41 cellular contexts compared by ENCODE assay signal in genomic region chr4:123090886-123091285, GRCh38.
"Had no signal": no experiment of that assay in that cellular context is flagged by ENCODE, and none has a peak within 500 bp of the region (broad histone marks: within the 10 kb centered on the region; RNA-seq: fewer than 3 reads in every experiment).

No MANE protein-coding gene starts in this region.

- H3K27ac Mint-ChIP-seq: activated CD4-positive, alpha-beta memory T cell treated with anti-CD3 and anti-CD28 coated beads, Interleukin-2, amount 10 ng/mL, durations not matched to agents 7 days and 5 days; activated CD4-positive, alpha-beta T cell treated with anti-CD3 and anti-CD28 coated beads for 36 hours; activated CD4-positive, alpha-beta T cell treated with anti-CD3 and anti-CD28 coated beads, Interleukin-2, amount 10 ng/mL, durations not matched to agents 7 days and 5 days; activated CD8-positive, alpha-beta memory T cell treated with anti-CD3 and anti-CD28 coated beads, Interleukin-2, amount 10 ng/mL, durations not matched to agents 7 days and 5 days; activated CD8-positive, alpha-beta T cell treated with anti-CD3 and anti-CD28 coated beads, Interleukin-2, amount 10 ng/mL, durations not matched to agents 7 days and 5 days; activated naive CD4-positive, alpha-beta T cell treated with anti-CD3 and anti-CD28 coated beads for 36 hours; activated naive CD4-positive, alpha-beta T cell treated with anti-CD3 and anti-CD28 coated beads, Interleukin-2, amount 50 U/mL, for 72 hours; activated naive CD8-positive, alpha-beta T cell treated with anti-CD3 and anti-CD28 coated beads for 36 hours; activated T-cell treated with anti-CD3 and anti-CD28 coated beads, Interleukin-2, amount 50 U/mL, for 24 hours; activated T-cell treated with anti-CD3 and anti-CD28 coated beads, Interleukin-2, amount 50 U/mL, for 72 hours; activated T-helper 1 cell treated with anti-CD3 and anti-CD28 coated beads, Interleukin-12 subunit alpha, Interleukin-12 subunit beta, Interleukin-2, Interleukin-4 antibody, amounts not matched to agents 30 ng/mL and 10 ng/mL and 1 ng/mL, durations not matched to agents 14 hours and 24 hours and 36 hours; activated T-helper 17 cell treated with anti-CD3 and anti-CD28 coated beads, Interleukin-2, amount 50 U/mL, for 72 hours; T-helper 1 cell treated with Interleukin-12 subunit alpha and Interleukin-12 subunit beta and Interleukin-4 antibody, amounts not matched to agents 30 μg/mL and 1 μg/mL, for 36 hours; T-helper 2 cell treated with Interferon-gamma antibody and Interleukin-4, amounts not matched to agents 5 μg/mL and 100 μg/mL, for 36 hours had no signal

- DNase-seq: activated CD4-positive, alpha-beta memory T cell treated with anti-CD3 and anti-CD28 coated beads, Interleukin-2, amount 10 ng/mL, durations not matched to agents 7 days and 5 days; activated CD4-positive, alpha-beta T cell treated with anti-CD3 and anti-CD28 coated beads for 1 hour; activated CD4-positive, alpha-beta T cell treated with anti-CD3 and anti-CD28 coated beads for 36 hours; activated CD4-positive, alpha-beta T cell treated with anti-CD3 and anti-CD28 coated beads for 48 hours; activated CD4-positive, alpha-beta T cell treated with anti-CD3 and anti-CD28 coated beads, Interleukin-2, amount 10 ng/mL, durations not matched to agents 7 days and 5 days; activated CD4-positive, alpha-beta T cell treated with anti-CD3 and anti-CD28 coated beads, Interleukin-2, amount 50 U/mL, for 48 hours; activated CD4-positive, CD25-positive, alpha-beta regulatory T cell; activated CD8-positive, alpha-beta memory T cell treated with anti-CD3 and anti-CD28 coated beads for 24 hours; activated CD8-positive, alpha-beta memory T cell treated with anti-CD3 and anti-CD28 coated beads, Interleukin-2, amount 10 ng/mL, durations not matched to agents 7 days and 5 days; activated CD8-positive, alpha-beta memory T cell treated with anti-CD3 and anti-CD28 coated beads, Interleukin-2, amount 50 U/mL, for 48 hours; activated CD8-positive, alpha-beta T cell treated with anti-CD3 and anti-CD28 coated beads, Interleukin-2, amount 10 ng/mL, durations not matched to agents 7 days and 5 days; activated effector memory CD4-positive, alpha-beta T cell treated with anti-CD3 and anti-CD28 coated beads, Interleukin-2, amount 50 U/mL, for 16 hours; activated gamma-delta T cell treated with Interleukin-2 at 50 U/mL for 16 hours; activated naive CD4-positive, alpha-beta T cell; activated naive CD4-positive, alpha-beta T cell treated with anti-CD3 and anti-CD28 coated beads for 36 hours; activated naive CD4-positive, alpha-beta T cell treated with anti-CD3 and anti-CD28 coated beads, Interleukin-2, amount 50 U/mL, for 16 hours; activated naive CD8-positive, alpha-beta T cell treated with anti-CD3 and anti-CD28 coated beads for 36 hours; activated T-cell treated with anti-CD3 and anti-CD28 coated beads, Interleukin-2, amount 50 U/mL, for 24 hours; activated T-cell treated with anti-CD3 and anti-CD28 coated beads, Interleukin-2, amount 50 U/mL, for 72 hours; adrenal gland; amniotic stem cell; aorta; body of pancreas; brain microvascular endothelial cell; caudate nucleus; cerebellar nuclear complex; T-helper 1 cell; T-helper 2 cell; T-helper 9 cell had no signal

- H3K9me3 Mint-ChIP-seq: activated naive CD4-positive, alpha-beta T cell treated with anti-CD3 and anti-CD28 coated beads for 36 hours; activated T-cell treated with anti-CD3 and anti-CD28 coated beads, Interleukin-2, amount 50 U/mL, for 24 hours; activated T-helper 17 cell treated with anti-CD3 and anti-CD28 coated beads, Interleukin-2, amount 50 U/mL, for 72 hours; central memory CD8-positive, alpha-beta T cell had no signal

- H3K27me3 Mint-ChIP-seq: activated CD4-positive, alpha-beta memory T cell treated with anti-CD3 and anti-CD28 coated beads, Interleukin-2, amount 10 ng/mL, durations not matched to agents 7 days and 5 days; activated CD4-positive, alpha-beta T cell treated with anti-CD3 and anti-CD28 coated beads for 36 hours; activated CD4-positive, alpha-beta T cell treated with anti-CD3 and anti-CD28 coated beads, Interleukin-2, amount 10 ng/mL, durations not matched to agents 7 days and 5 days; activated CD8-positive, alpha-beta memory T cell treated with anti-CD3 and anti-CD28 coated beads, Interleukin-2, amount 10 ng/mL, durations not matched to agents 7 days and 5 days; activated naive CD8-positive, alpha-beta T cell treated with anti-CD3 and anti-CD28 coated beads for 36 hours; activated T-cell treated with anti-CD3 and anti-CD28 coated beads, Interleukin-2, amount 50 U/mL, for 24 hours; activated T-helper 17 cell treated with anti-CD3 and anti-CD28 coated beads, Interleukin-2, amount 50 U/mL, for 72 hours; central memory CD8-positive, alpha-beta T cell had no signal

- H3K4me3 ChIP-seq: adrenal gland, body of pancreas, breast epithelium, cardiac muscle cell had no signal

- ATAC-seq: activated CD4-positive, alpha-beta T cell treated with anti-CD3 and anti-CD28 coated beads for 36 hours; activated CD4-positive, CD25-positive, alpha-beta regulatory T cell treated with anti-CD3 and anti-CD28 coated beads, Interleukin-2, amount 50 U/mL, for 24 hours; activated CD8-positive, alpha-beta memory T cell treated with anti-CD3 and anti-CD28 coated beads, Interleukin-2, amount 10 ng/mL, durations not matched to agents 7 days and 5 days; activated CD8-positive, alpha-beta T cell treated with anti-CD3 and anti-CD28 coated beads, Interleukin-2, amount 10 ng/mL, durations not matched to agents 7 days and 5 days; activated naive CD4-positive, alpha-beta T cell treated with anti-CD3 and anti-CD28 coated beads, Interleukin-2, amount 50 U/mL, for 72 hours; activated T-cell treated with anti-CD3 and anti-CD28 coated beads, Interleukin-2, amount 50 U/mL, for 72 hours; activated T-helper 17 cell treated with anti-CD3 and anti-CD28 coated beads, Interleukin-2, amount 50 U/mL, for 72 hours; body of pancreas had no signal

- H3K27ac ChIP-seq: adrenal gland, body of pancreas, brain microvascular endothelial cell, breast epithelium, cardiac muscle cell, VCaP had no signal

- H3K4me3 Mint-ChIP-seq: activated CD4-positive, alpha-beta memory T cell treated with anti-CD3 and anti-CD28 coated beads, Interleukin-2, amount 10 ng/mL, durations not matched to agents 7 days and 5 days; activated CD4-positive, alpha-beta T cell treated with anti-CD3 and anti-CD28 coated beads for 36 hours; activated CD4-positive, alpha-beta T cell treated with anti-CD3 and anti-CD28 coated beads, Interleukin-2, amount 10 ng/mL, durations not matched to agents 7 days and 5 days; activated CD8-positive, alpha-beta memory T cell treated with anti-CD3 and anti-CD28 coated beads, Interleukin-2, amount 10 ng/mL, durations not matched to agents 7 days and 5 days; activated CD8-positive, alpha-beta T cell treated with anti-CD3 and anti-CD28 coated beads, Interleukin-2, amount 10 ng/mL, durations not matched to agents 7 days and 5 days; activated naive CD4-positive, alpha-beta T cell treated with anti-CD3 and anti-CD28 coated beads for 36 hours; activated naive CD8-positive, alpha-beta T cell treated with anti-CD3 and anti-CD28 coated beads for 36 hours; activated T-cell treated with anti-CD3 and anti-CD28 coated beads, Interleukin-2, amount 50 U/mL, for 24 hours; activated T-cell treated with anti-CD3 and anti-CD28 coated beads, Interleukin-2, amount 50 U/mL, for 72 hours; activated T-helper 1 cell treated with anti-CD3 and anti-CD28 coated beads, Interleukin-12 subunit alpha, Interleukin-12 subunit beta, Interleukin-2, Interleukin-4 antibody, amounts not matched to agents 30 ng/mL and 10 ng/mL and 1 ng/mL, durations not matched to agents 14 hours and 24 hours and 36 hours; activated T-helper 17 cell treated with anti-CD3 and anti-CD28 coated beads, Interleukin-2, amount 50 U/mL, for 72 hours; central memory CD8-positive, alpha-beta T cell; T-helper 1 cell treated with Interleukin-12 subunit alpha and Interleukin-12 subunit beta and Interleukin-4 antibody, amounts not matched to agents 30 μg/mL and 1 μg/mL, for 36 hours; T-helper 2 cell treated with Interferon-gamma antibody and Interleukin-4, amounts not matched to agents 5 μg/mL and 100 μg/mL, for 36 hours had no signal

- FAIRE-seq: astrocyte, TTC549 had no signal

- H3K9me3 ChIP-seq: body of pancreas, breast epithelium had no signal

- H3K27me3 ChIP-seq: adrenal gland, body of pancreas, brain microvascular endothelial cell, breast epithelium, cardiac muscle cell had no signal

- H3K36me3 ChIP-seq: breast epithelium had no signal

- H3K4me1 Mint-ChIP-seq: activated CD4-positive, alpha-beta memory T cell treated with anti-CD3 and anti-CD28 coated beads, Interleukin-2, amount 10 ng/mL, durations not matched to agents 7 days and 5 days; activated CD4-positive, alpha-beta T cell treated with anti-CD3 and anti-CD28 coated beads for 36 hours; activated CD4-positive, alpha-beta T cell treated with anti-CD3 and anti-CD28 coated beads, Interleukin-2, amount 10 ng/mL, durations not matched to agents 7 days and 5 days; activated T-helper 17 cell treated with anti-CD3 and anti-CD28 coated beads, Interleukin-2, amount 50 U/mL, for 72 hours had no signal

- H3K4me1 ChIP-seq: adrenal gland, body of pancreas, breast epithelium had no signal
